24 cellular contexts compared by ENCODE assay signal in genomic region chr1:5430136-5430535, GRCh38.
"Had no signal": no experiment of that assay in that cellular context is flagged by ENCODE, and none has a peak within 500 bp of the region (broad histone marks: within the 10 kb centered on the region; RNA-seq: fewer than 3 reads in every experiment).

No MANE protein-coding gene starts in this region.

- H3K4me1 ChIP-seq: esophagus muscularis mucosa, left ventricle myocardium inferior, tibial nerve had no signal

- H3K36me3 ChIP-seq: brain microvascular endothelial cell, esophagus muscularis mucosa, left ventricle myocardium inferior, neutrophil, right lobe of liver, tibial nerve had no signal

- H3K36me3 Mint-ChIP-seq: activated CD4-positive, alpha-beta memory T cell treated with anti-CD3 and anti-CD28 coated beads for 36 hours had no signal

- H3K4me1 Mint-ChIP-seq: nephron had no signal

- H3K27me3 ChIP-seq: brain microvascular endothelial cell, right lobe of liver had no signal

- DNase-seq: activated CD4-positive, alpha-beta memory T cell treated with anti-CD3 and anti-CD28 coated beads for 36 hours; activated CD4-positive, alpha-beta T cell treated with anti-CD3 and anti-CD28 coated beads for 4 hours; activated CD8-positive, alpha-beta memory T cell treated with anti-CD3 and anti-CD28 coated beads, Interleukin-2, amount 50 U/mL, for 4 hours; activated effector memory CD4-positive, alpha-beta T cell treated with anti-CD3 and anti-CD28 coated beads, Interleukin-2, amount 50 U/mL, for 16 hours; activated naive CD4-positive, alpha-beta T cell treated with anti-CD3 and anti-CD28 coated beads for 36 hours; activated T-cell treated with anti-CD3 and anti-CD28 coated beads, Interleukin-2, amount 50 U/mL, for 1 hour; amniotic stem cell; brain microvascular endothelial cell; endodermal cell; foreskin melanocyte; glutamatergic neuron; islet precursor cell; left ventricle myocardium inferior; stimulated activated CD4-positive, alpha-beta T cell treated with anti-CD3 and anti-CD28 coated beads, Interleukin-2, amount 100 ng/mL, for 48 hours; stimulated activated naive CD4-positive, alpha-beta T cell treated with Interleukin-2 at 50 U/mL for 16 hours; T-helper 1 cell had no signal

- H3K4me3 Mint-ChIP-seq: activated CD4-positive, alpha-beta memory T cell treated with anti-CD3 and anti-CD28 coated beads for 36 hours; activated naive CD4-positive, alpha-beta T cell treated with anti-CD3 and anti-CD28 coated beads for 36 hours; activated T-helper 1 cell treated with anti-CD3 and anti-CD28 coated beads, Interleukin-12 subunit alpha, Interleukin-12 subunit beta, Interleukin-2, Interleukin-4 antibody, amounts not matched to agents 30 ng/mL and 10 ng/mL and 1 ng/mL, durations not matched to agents 14 hours and 24 hours and 36 hours; dendritic cell treated with granulocyte-macrophage colony-stimulating factor and Interleukin-4, amounts not matched to agents 40 ng/mL and 50 ng/mL, for 4 days; endodermal cell; nephron had no signal

- H3K27ac Mint-ChIP-seq: activated CD4-positive, alpha-beta memory T cell treated with anti-CD3 and anti-CD28 coated beads for 36 hours; activated naive CD4-positive, alpha-beta T cell treated with anti-CD3 and anti-CD28 coated beads for 36 hours; activated T-helper 1 cell treated with anti-CD3 and anti-CD28 coated beads, Interleukin-12 subunit alpha, Interleukin-12 subunit beta, Interleukin-2, Interleukin-4 antibody, amounts not matched to agents 30 ng/mL and 10 ng/mL and 1 ng/mL, durations not matched to agents 14 hours and 24 hours and 36 hours; dendritic cell treated with granulocyte-macrophage colony-stimulating factor and Interleukin-4, amounts not matched to agents 40 ng/mL and 50 ng/mL, for 4 days; endodermal cell; nephron had no signal

- H3K27ac ChIP-seq: brain microvascular endothelial cell, esophagus muscularis mucosa, left ventricle myocardium inferior, neutrophil, right lobe of liver, tibial nerve, VCaP had no signal

- H3K9me3 ChIP-seq: esophagus muscularis mucosa, left ventricle myocardium inferior, neutrophil, right lobe of liver, tibial nerve had no signal

- H3K9me3 Mint-ChIP-seq: activated CD4-positive, alpha-beta memory T cell treated with anti-CD3 and anti-CD28 coated beads for 36 hours; activated naive CD4-positive, alpha-beta T cell treated with anti-CD3 and anti-CD28 coated beads for 36 hours; activated T-helper 1 cell treated with anti-CD3 and anti-CD28 coated beads, Interleukin-12 subunit alpha, Interleukin-12 subunit beta, Interleukin-2, Interleukin-4 antibody, amounts not matched to agents 30 ng/mL and 10 ng/mL and 1 ng/mL, durations not matched to agents 14 hours and 24 hours and 36 hours; dendritic cell treated with granulocyte-macrophage colony-stimulating factor and Interleukin-4, amounts not matched to agents 40 ng/mL and 50 ng/mL, for 4 days; endodermal cell; nephron had no signal

- H3K4me3 ChIP-seq: esophagus muscularis mucosa, left ventricle myocardium inferior, right lobe of liver, tibial nerve had no signal
